Comparison of ENCODE assay signal across 1 cellular context in the genomic region with DNA sequence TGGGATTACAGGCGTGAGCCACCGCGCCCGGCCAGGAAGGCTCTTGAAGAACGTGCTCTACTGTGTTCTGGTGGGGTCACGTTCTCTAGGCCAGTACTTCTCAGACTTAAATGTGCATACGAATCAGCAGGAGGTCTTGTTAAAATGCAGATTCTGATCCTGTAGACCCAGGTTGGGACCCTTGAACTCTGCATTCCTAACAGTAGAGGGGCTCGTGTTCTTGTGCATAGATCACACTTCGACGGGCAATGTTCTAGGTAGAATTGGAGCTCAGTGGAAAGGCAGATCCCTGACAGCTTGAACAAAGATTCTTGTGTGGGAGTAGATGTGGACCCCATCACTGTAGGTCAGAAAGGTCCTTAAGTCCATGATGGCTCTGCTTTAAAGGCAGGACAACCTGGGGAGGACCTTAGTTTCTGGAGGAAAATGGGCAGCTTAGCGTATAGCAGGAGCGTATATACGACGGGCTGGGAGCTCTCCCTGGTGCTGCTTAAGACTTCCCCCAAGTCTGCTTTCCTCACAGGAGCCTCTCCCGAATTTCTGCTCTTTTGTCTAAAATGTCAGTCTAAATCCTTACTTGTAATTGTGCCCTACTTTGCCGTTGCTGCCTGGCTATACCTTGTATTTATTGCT.
TF ChIP-seq lines count a peak whose summit lies in the region.

No MANE protein-coding gene starts in this region.

TF ChIP-seq in endothelial cell of umbilical vein, 7 proteins besides CTCF, POLR2A, EP300 and RAD21:
- TF ChIP-seq EZH2 (IDR thresholded peaks at IDR 0.05; ENCODE audit: borderline replicate concordance, low read depth, low read length, severe bottlenecking) (no peak), GATA2 (IDR thresholded peaks at IDR 0.05; ENCODE audit: insufficient read depth, insufficient read length, low read depth, low read length) (no peak), MYC (IDR thresholded peaks at IDR 0.05; ENCODE audit: low read depth, low read length) (no peak), JUN (IDR thresholded peaks at IDR 0.05; ENCODE audit: borderline replicate concordance, insufficient read depth, insufficient read length, low read depth) (no peak), POLR2AphosphoS5 (IDR thresholded peaks at IDR 0.05; ENCODE audit: insufficient read depth, low read depth, low read length) (no peak), FOS (IDR thresholded peaks at IDR 0.05; ENCODE audit: borderline replicate concordance, insufficient read depth, low read length) (no peak)
- TF ChIP-seq, protein P1, sequence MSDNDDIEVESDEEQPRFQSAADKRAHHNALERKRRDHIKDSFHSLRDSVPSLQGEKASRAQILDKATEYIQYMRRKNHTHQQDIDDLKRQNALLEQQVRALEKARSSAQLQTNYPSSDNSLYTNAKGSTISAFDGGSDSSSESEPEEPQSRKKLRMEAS (IDR thresholded peaks at IDR 0.05; ENCODE audit: insufficient read depth, insufficient read length) = no peak
TF ChIP-seq in endothelial cell of umbilical vein: peak in this region for 0.
